ENCODE assay signal across 16 cellular contexts in genomic region chr15:77526582-77527163, GRCh38.
DNase-seq lines count a peak whose midpoint lies in the region; ATAC-seq and TF ChIP-seq lines count a peak whose summit lies in the region.
"Had no signal": no experiment of that assay in that cellular context is flagged by ENCODE, and none has a peak within 500 bp of the region (broad histone marks: within the 10 kb centered on the region; RNA-seq: fewer than 3 reads in every experiment).

No MANE protein-coding gene starts in this region.

- H3K36me3 ChIP-seq in adipocyte (ENCODE audit: control insufficient read depth, insufficient read depth, low read length, severe bottlenecking) (no peaks in the 10 kb centered on the region), mesodermal cell (ENCODE audit: control insufficient read depth, insufficient read depth, low read length) (no peaks in the 10 kb centered on the region), GM23248 (ENCODE audit: low read depth) (no peaks in the 10 kb centered on the region)
- H3K36me3 ChIP-seq: gastroesophageal sphincter, transverse colon had no signal

- peak overlapping the region; percentile 77 for H3K27ac Mint-ChIP-seq in type B pancreatic cell
- H3K27ac Mint-ChIP-seq: activated CD8-positive, alpha-beta memory T cell treated with anti-CD3 and anti-CD28 coated beads, Interleukin-2, amount 10 ng/mL, durations not matched to agents 7 days and 5 days; activated naive CD4-positive, alpha-beta T cell treated with anti-CD3 and anti-CD28 coated beads, Interleukin-2, amount 50 U/mL, for 24 hours had no signal

- H3K4me1 ChIP-seq in adipocyte (ENCODE audit: control insufficient read depth, insufficient read depth, low read length) (peaks cover 13% of the 10 kb centered on the region), mesodermal cell (ENCODE audit: control insufficient read depth, insufficient read depth, low read length, poor library complexity, severe bottlenecking) (peaks cover 25% of the 10 kb centered on the region), GM23248 (ENCODE audit: insufficient read depth) (no peaks in the 10 kb centered on the region)

- H3K9me2 ChIP-seq in GM23248 (ENCODE audit: insufficient read depth), result no peaks in the 10 kb centered on the region

- no peak overlapping the region for H3K4me2 ChIP-seq in GM23248 (ENCODE audit: unreplicated experiment)

- H3K4me3 ChIP-seq in adipocyte (ENCODE audit: low read length) (no peak overlapping the region), mesodermal cell (ENCODE audit: extremely low read depth, insufficient read depth, low read length, poor library complexity, severe bottlenecking) (no peak overlapping the region), GM23248 (no peak overlapping the region)
- H3K4me3 ChIP-seq: gastroesophageal sphincter, transverse colon had no signal

- 86 to 88% methylated on average over 4 to 11 of the region's 14 CpGs for WGBS in mesodermal cell (ENCODE audit: insufficient coverage in 2 of 2), 2 experiments
- whole genome bisulfite sequencing in GM23248 (ENCODE audit: low coverage in 1 of 2, low lambda C conversion rate in 2 of 2, missing lambda C conversion rate in 2 of 2), 2 experiments, result 77 to 87% methylated on average over 13 to 14 of the region's 14 CpGs

- H3K9me3 Mint-ChIP-seq in type B pancreatic cell, result no peaks in the 10 kb centered on the region
- H3K9me3 Mint-ChIP-seq: activated naive CD4-positive, alpha-beta T cell treated with anti-CD3 and anti-CD28 coated beads, Interleukin-2, amount 50 U/mL, for 24 hours had no signal

- no peaks in the 10 kb centered on the region for H3K79me2 ChIP-seq in GM23248 (ENCODE audit: insufficient read depth)

- no peaks in the 10 kb centered on the region for H3K36me3 Mint-ChIP-seq in type B pancreatic cell
- H3K36me3 Mint-ChIP-seq: activated CD8-positive, alpha-beta memory T cell treated with anti-CD3 and anti-CD28 coated beads, Interleukin-2, amount 10 ng/mL, durations not matched to agents 7 days and 5 days; activated naive CD4-positive, alpha-beta T cell treated with anti-CD3 and anti-CD28 coated beads, Interleukin-2, amount 50 U/mL, for 24 hours had no signal

- peak; percentile 44 for DNase-seq in activated effector memory CD4-positive, alpha-beta T cell treated with anti-CD3 and anti-CD28 coated beads, Interleukin-2, amount 50 U/mL, for 16 hours
- no peak for DNase-seq in activated effector memory CD4-positive, alpha-beta T cell treated with Interleukin-2 at 50 U/mL for 16 hours
- no peak for DNase-seq in adipocyte (ENCODE audit: low read depth)
- DNase-seq in type B pancreatic cell (ENCODE audit: extremely low spot score, unreplicated experiment), result no peak
- DNase-seq in stimulated activated naive CD4-positive, alpha-beta T cell treated with Interleukin-2 at 50 U/mL for 16 hours (lab: John Stamatoyannopoulos, UW), result no peak
- DNase-seq in GM23248, result no peak
- DNase-seq: activated CD4-positive, CD25-positive, alpha-beta regulatory T cell; activated CD8-positive, alpha-beta memory T cell treated with anti-CD3 and anti-CD28 coated beads, Interleukin-2, amount 10 ng/mL, durations not matched to agents 7 days and 5 days; GF-D8; stimulated activated CD4-positive, alpha-beta T cell treated with anti-CD3 and anti-CD28 coated beads, Interleukin-2, amount 100 ng/mL, for 48 hours; T-helper 1 cell; transverse colon had no signal

- H4K20me1 ChIP-seq in GM23248 (ENCODE audit: insufficient read depth), result no peaks in the 10 kb centered on the region

- in situ Hi-C loops in GM23248 (cut with MboI), result no loop called here

- H3F3A ChIP-seq in GM23248 (ENCODE audit: insufficient read depth), result no peaks in the 10 kb centered on the region

- H2AFZ ChIP-seq in GM23248, result no peak overlapping the region

- H3K27me3 ChIP-seq in adipocyte (replicated peaks; ENCODE audit: control insufficient read depth, insufficient read depth, low read length) (peaks cover 14% of the 10 kb centered on the region), GM23248 (replicated peaks; ENCODE audit: insufficient read depth) (no peaks in the 10 kb centered on the region)
- H3K27me3 ChIP-seq: gastroesophageal sphincter, transverse colon had no signal

- TF ChIP-seq CTCF in type B pancreatic cell (conservative IDR thresholded peaks at IDR 0.05), result no peak

- H3K9ac ChIP-seq in adipocyte (ENCODE audit: low read length) (peak overlapping the region; percentile 34), GM23248 (no peak overlapping the region)

- no peaks in the 10 kb centered on the region for H3K27me3 Mint-ChIP-seq in type B pancreatic cell
- H3K27me3 Mint-ChIP-seq: activated CD8-positive, alpha-beta memory T cell treated with anti-CD3 and anti-CD28 coated beads, Interleukin-2, amount 10 ng/mL, durations not matched to agents 7 days and 5 days; activated naive CD4-positive, alpha-beta T cell treated with anti-CD3 and anti-CD28 coated beads, Interleukin-2, amount 50 U/mL, for 24 hours had no signal

- peaks cover 24% of the 10 kb centered on the region for H3K4me1 Mint-ChIP-seq in type B pancreatic cell (ENCODE audit: unreplicated experiment)
- H3K4me1 Mint-ChIP-seq: activated CD8-positive, alpha-beta memory T cell treated with anti-CD3 and anti-CD28 coated beads, Interleukin-2, amount 10 ng/mL, durations not matched to agents 7 days and 5 days; activated naive CD4-positive, alpha-beta T cell treated with anti-CD3 and anti-CD28 coated beads, Interleukin-2, amount 50 U/mL, for 24 hours had no signal

- H3K27ac ChIP-seq in mesodermal cell (ENCODE audit: low read depth, low read length, severe bottlenecking) (peak overlapping the region; percentile 89), GM23248 (no peak overlapping the region)
- H3K27ac ChIP-seq: gastroesophageal sphincter had no signal

- H3K9me3 ChIP-seq in adipocyte (ENCODE audit: control insufficient read depth, low read length) (no peaks in the 10 kb centered on the region), mesodermal cell (ENCODE audit: control insufficient read depth, low read length) (no peaks in the 10 kb centered on the region), GM23248 (ENCODE audit: low read depth) (no peaks in the 10 kb centered on the region)
- H3K9me3 ChIP-seq: gastroesophageal sphincter, transverse colon had no signal

- ATAC-seq in HG03175 (IDR thresholded peaks at IDR 0.05; ENCODE audit: unreplicated experiment), result no peak
- ATAC-seq: activated CD8-positive, alpha-beta memory T cell treated with anti-CD3 and anti-CD28 coated beads, Interleukin-2, amount 10 ng/mL, durations not matched to agents 7 days and 5 days had no signal

- H3K4me3 Mint-ChIP-seq in type B pancreatic cell, result peak overlapping the region; percentile 57
- H3K4me3 Mint-ChIP-seq: activated CD8-positive, alpha-beta memory T cell treated with anti-CD3 and anti-CD28 coated beads, Interleukin-2, amount 10 ng/mL, durations not matched to agents 7 days and 5 days; activated naive CD4-positive, alpha-beta T cell treated with anti-CD3 and anti-CD28 coated beads, Interleukin-2, amount 50 U/mL, for 24 hours had no signal
